11 cellular contexts compared by ENCODE assay signal in the genomic region with DNA sequence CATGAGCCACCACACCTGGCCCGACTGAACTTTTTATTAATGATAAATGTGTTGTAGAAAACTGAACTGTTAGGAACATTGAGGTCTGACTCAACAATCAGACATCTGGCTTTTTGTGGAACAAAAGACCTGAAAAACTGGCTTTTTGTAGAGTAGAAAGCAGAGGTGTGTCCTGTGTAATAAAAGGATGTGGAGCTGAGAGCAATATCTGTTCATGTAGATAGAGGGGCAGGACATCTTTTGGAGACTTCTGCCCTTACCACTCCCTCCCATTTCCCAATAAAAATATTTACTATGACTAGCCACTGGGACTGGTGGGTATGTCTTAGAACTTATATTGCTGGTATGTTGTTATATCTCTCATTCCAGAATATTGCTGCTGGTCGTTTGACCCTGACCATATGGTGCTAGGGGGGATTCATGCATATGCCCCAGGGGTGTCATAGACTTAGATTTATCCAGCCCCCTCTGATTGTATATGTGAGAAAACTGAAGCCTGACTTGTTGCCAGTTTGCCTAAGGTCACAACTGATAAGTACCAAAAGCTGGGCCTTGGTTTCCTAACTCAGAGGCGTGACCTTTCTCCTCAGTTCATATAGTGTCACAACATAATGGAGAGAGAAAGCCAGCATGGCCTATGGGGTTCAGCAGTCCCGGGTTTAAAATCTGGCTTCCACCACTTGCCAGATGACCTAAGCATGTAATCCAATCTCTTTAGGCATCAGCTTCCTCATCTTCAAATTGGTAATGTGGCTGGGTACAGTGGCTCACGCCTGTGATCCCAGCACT. TPM values are rescaled to one million over a fixed set of nuclear protein-coding genes. Genes with fewer than 3 reads are reported as not detected.
DNase-seq lines count a peak whose midpoint lies in the region; ATAC-seq and TF ChIP-seq lines count a peak whose summit lies in the region.
"Had no signal": no experiment of that assay in that cellular context is flagged by ENCODE, and none has a peak within 500 bp of the region (broad histone marks: within the 10 kb centered on the region; RNA-seq: fewer than 3 reads in every experiment).

No MANE protein-coding gene starts in this region.

- POLR2A ChIA-PET in CD4-positive, alpha-beta T cell (lab: Charles Lee), result interaction anchor here (0.7 to 1.0 kb wide), 2 partner anchors 10 to 56 kb away, joined by 3 to 4 read pairs; no protein-coding TSS in a partner anchor

- no peaks in the 10 kb centered on the region for H3K9me3 ChIP-seq in CD4-positive, alpha-beta T cell (ENCODE audit: control insufficient read depth, low read length)
- no peaks in the 10 kb centered on the region for H3K9me3 ChIP-seq in neutrophil
- H3K9me3 ChIP-seq: SJSA1 had no signal

- H3K4me3 ChIP-seq in epithelial cell of esophagus (ENCODE audit: low read length) (no peak overlapping the region), neutrophil (ENCODE audit: low read depth in 1 of 2, low read length in 1 of 2) (no peak overlapping the region)
- H3K4me3 ChIP-seq: SJSA1 had no signal

- peaks cover 65% of the 10 kb centered on the region for H3K4me1 Mint-ChIP-seq in CD4-positive, alpha-beta T cell (ENCODE audit: low read depth)
- H3K4me1 Mint-ChIP-seq in IgD-negative memory B cell, result peaks cover 10 to 33% (median 28%) of the 10 kb centered on the region in 3 donors

- H3K9me3 Mint-ChIP-seq in CD4-positive, alpha-beta T cell, result no peaks in the 10 kb centered on the region
- H3K9me3 Mint-ChIP-seq in IgD-negative memory B cell, result no peaks in the 10 kb centered on the region

- peak overlapping the region; percentile 74 for H3K27ac Mint-ChIP-seq in CD4-positive, alpha-beta T cell
- H3K27ac Mint-ChIP-seq in IgD-negative memory B cell, result peak overlapping the region in 2 of 3 donors; percentile 56 to 87

- no peaks in the 10 kb centered on the region for H3K4me1 ChIP-seq in neutrophil (ENCODE audit: control insufficient read depth in 1 of 2, insufficient read depth in 1 of 2, low read depth in 1 of 2, low read length in 1 of 2)
- H3K4me1 ChIP-seq: SJSA1 had no signal

- H3K27ac ChIP-seq in CD4-positive, alpha-beta T cell (ENCODE audit: low read depth, low read length), result no peak overlapping the region
- H3K27ac ChIP-seq in neutrophil, result peak overlapping the region; percentile 44
- H3K27ac ChIP-seq: parathyroid adenoma, SJSA1 had no signal

- no peak overlapping the region for H3K4me3 Mint-ChIP-seq in CD4-positive, alpha-beta T cell
- no peak overlapping the region for H3K4me3 Mint-ChIP-seq in IgD-negative memory B cell

- intact Hi-C loops in CD4-positive, alpha-beta T cell (cut with DNase I, micrococcal nuclease), result loop anchor here in 1 of 2 experiments (1.0 kb wide), 1 partner anchor 21 kb away; no protein-coding TSS in a partner anchor

- peaks cover 75% of the 10 kb centered on the region for H3K36me3 Mint-ChIP-seq in CD4-positive, alpha-beta T cell (ENCODE audit: low read depth)
- no peaks in the 10 kb centered on the region for H3K36me3 Mint-ChIP-seq in IgD-negative memory B cell

- ATAC-seq in CD4-positive, alpha-beta T cell (ENCODE audit: poor library complexity), result no peak
- ATAC-seq in GM21367 (IDR thresholded peaks at IDR 0.05; ENCODE audit: unreplicated experiment), result no peak

- no peak for TF ChIP-seq CTCF in CD4-positive, alpha-beta T cell (IDR thresholded peaks at IDR 0.05)
- TF ChIP-seq CTCF in epithelial cell of esophagus (IDR thresholded peaks at IDR 0.05; ENCODE audit: insufficient read depth, low read depth, low read length, missing control alignments) (no peak), neutrophil (IDR thresholded peaks at IDR 0.05) (no peak), GM10266 (IDR thresholded peaks at IDR 0.05; ENCODE audit: control insufficient read depth, insufficient read depth, low read depth, missing control alignments) (no peak)

- CTCF ChIA-PET in CD4-positive, alpha-beta T cell (lab: Charles Lee), result no interaction called here

- H3K36me3 ChIP-seq in neutrophil, result peaks cover 50% of the 10 kb centered on the region

- no peak for DNase-seq in CD4-positive, alpha-beta T cell
- DNase-seq in epithelial cell of esophagus (ENCODE audit: low read depth) (peak; percentile 92), GM10266 (ENCODE audit: extremely low spot score) (no peak), Ammon's horn (ENCODE audit: low spot score) (no peak)
- DNase-seq: NCI-H1694, NCI-H446 had no signal

- H3K27me3 ChIP-seq in CD4-positive, alpha-beta T cell (ENCODE audit: control insufficient read depth, insufficient read depth, low read length), result no peaks in the 10 kb centered on the region
- H3K27me3 ChIP-seq in neutrophil, result no peaks in the 10 kb centered on the region
- H3K27me3 ChIP-seq: SJSA1 had no signal

- H3K27me3 Mint-ChIP-seq in CD4-positive, alpha-beta T cell, result no peaks in the 10 kb centered on the region
- no peaks in the 10 kb centered on the region for H3K27me3 Mint-ChIP-seq in IgD-negative memory B cell

RNA-seq across cellular contexts. Expression of a gene that starts 33.5 kb away (rescaled TPM):
- total RNA-seq in CD4-positive, alpha-beta T cell, result 1 to 10 TPM; 3.8 to 4.7 TPM
- polyA plus RNA-seq in IgD-negative memory B cell, result 10.6 TPM

RNA-seq across cellular contexts. Expression of a gene that starts 58.5 kb away (rescaled TPM):
- 100 to 1,000 TPM; 102 to 103 TPM for total RNA-seq in CD4-positive, alpha-beta T cell
- 24.4 TPM for polyA plus RNA-seq in IgD-negative memory B cell
